30 cellular contexts compared by ENCODE assay signal in the genomic region with DNA sequence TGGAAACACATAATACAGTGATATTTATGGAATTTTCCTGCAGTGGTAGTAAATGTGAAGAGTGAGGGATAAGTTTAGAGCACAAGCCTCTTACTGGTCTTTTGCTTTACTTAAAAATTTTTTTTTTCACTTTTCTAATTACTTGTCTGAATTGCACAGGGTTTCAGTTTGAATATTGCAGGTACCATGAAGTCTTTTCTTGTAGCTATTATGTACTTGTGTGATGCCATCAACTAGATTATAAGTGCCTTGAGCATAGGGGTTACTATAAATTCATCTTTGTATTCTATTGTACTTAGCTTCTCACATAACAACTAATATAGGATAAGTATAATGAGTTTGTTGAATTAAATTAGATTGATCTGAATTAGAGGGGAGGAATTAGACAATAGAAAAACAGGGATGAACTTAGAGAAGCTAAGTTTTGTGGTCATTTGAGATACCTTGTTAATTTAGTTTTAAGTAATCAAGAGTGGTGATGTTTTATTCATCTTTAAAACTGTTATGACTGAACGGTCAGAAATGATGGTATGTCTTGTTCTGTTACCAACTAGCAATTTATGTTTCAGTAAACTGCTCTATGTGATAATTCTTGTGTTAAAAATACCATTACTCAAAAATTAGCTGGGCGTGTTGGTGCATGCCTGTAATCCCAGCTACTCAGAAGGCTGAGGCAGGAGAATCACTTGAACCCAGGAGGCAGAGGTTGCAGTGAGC. TPM values are rescaled to one million over a fixed set of nuclear protein-coding genes. Genes with fewer than 3 reads are reported as not detected.
A peak's percentile ranks its signal among the peaks of the same experiment; 100 is the strongest.
DNase-seq lines count a peak whose midpoint lies in the region; ATAC-seq, FAIRE-seq and TF ChIP-seq lines count a peak whose summit lies in the region.
"Had no signal": no experiment of that assay in that cellular context is flagged by ENCODE, and none has a peak within 500 bp of the region (broad histone marks: within the 10 kb centered on the region; RNA-seq: fewer than 3 reads in every experiment).

No MANE protein-coding gene starts in this region.

- peaks cover 25% of the 10 kb centered on the region for H3K4me1 Mint-ChIP-seq in activated CD8-positive, alpha-beta memory T cell treated with anti-CD3 and anti-CD28 coated beads, Interleukin-2, amount 10 ng/mL, durations not matched to agents 7 days and 5 days
- peaks cover 10% of the 10 kb centered on the region for H3K4me1 Mint-ChIP-seq in activated T-helper 17 cell treated with anti-CD3 and anti-CD28 coated beads, Interleukin-2, amount 50 U/mL, for 72 hours

- no peaks in the 10 kb centered on the region for H3K27me3 Mint-ChIP-seq in activated CD8-positive, alpha-beta memory T cell treated with anti-CD3 and anti-CD28 coated beads, Interleukin-2, amount 10 ng/mL, durations not matched to agents 7 days and 5 days
- no peaks in the 10 kb centered on the region for H3K27me3 Mint-ChIP-seq in activated T-helper 17 cell treated with anti-CD3 and anti-CD28 coated beads, Interleukin-2, amount 50 U/mL, for 72 hours
- H3K27me3 Mint-ChIP-seq: activated naive CD8-positive, alpha-beta T cell treated with anti-CD3 and anti-CD28 coated beads for 36 hours; CD4-positive, alpha-beta T cell; naive thymus-derived CD4-positive, alpha-beta T cell had no signal

- no peak for TF ChIP-seq CTCF in lower lobe of right lung (IDR thresholded peaks at IDR 0.05)

- H3K4me1 ChIP-seq in lower lobe of right lung: peaks cover 18% of the 10 kb centered on the region

- no peaks in the 10 kb centered on the region for H3K9me3 ChIP-seq in lower lobe of right lung
- H3K9me3 ChIP-seq: heart right ventricle, sigmoid colon, tibial artery had no signal

- intact Hi-C loops in lower lobe of right lung (cut with DNase I): no loop called here

- peak; percentile 33 for ATAC-seq in activated CD8-positive, alpha-beta memory T cell treated with anti-CD3 and anti-CD28 coated beads, Interleukin-2, amount 10 ng/mL, durations not matched to agents 7 days and 5 days
- ATAC-seq in GM18519 (IDR thresholded peaks at IDR 0.05; ENCODE audit: low FRiP score, unreplicated experiment) (peak; percentile 54), HG02798 (IDR thresholded peaks at IDR 0.05; ENCODE audit: poor library complexity, unreplicated experiment) (peak; percentile 55), GM21723 (IDR thresholded peaks at IDR 0.05; ENCODE audit: unreplicated experiment) (no peak), lower lobe of right lung (no peak)
- peak; percentile 77 for ATAC-seq in activated T-helper 17 cell treated with anti-CD3 and anti-CD28 coated beads, Interleukin-2, amount 50 U/mL, for 72 hours (replicated peaks)
- ATAC-seq: heart right ventricle; naive thymus-derived CD4-positive, alpha-beta T cell; PC-3; WTC11 had no signal

- H3K27me3 ChIP-seq in lower lobe of right lung (ENCODE audit: low read depth): no peaks in the 10 kb centered on the region
- H3K27me3 ChIP-seq: heart right ventricle, sigmoid colon, tibial artery had no signal

- H3K4me3 ChIP-seq in lower lobe of right lung: no peak overlapping the region
- H3K4me3 ChIP-seq: heart right ventricle, lung, sigmoid colon, SK-N-MC, tibial artery had no signal

- no peaks in the 10 kb centered on the region for H3K36me3 ChIP-seq in lower lobe of right lung
- H3K36me3 ChIP-seq: heart right ventricle, sigmoid colon, tibial artery had no signal

- H3K36me3 Mint-ChIP-seq in activated CD8-positive, alpha-beta memory T cell treated with anti-CD3 and anti-CD28 coated beads, Interleukin-2, amount 10 ng/mL, durations not matched to agents 7 days and 5 days: peaks cover 25% of the 10 kb centered on the region
- H3K36me3 Mint-ChIP-seq in activated T-helper 17 cell treated with anti-CD3 and anti-CD28 coated beads, Interleukin-2, amount 50 U/mL, for 72 hours (ENCODE audit: low read depth): peaks cover 2% of the 10 kb centered on the region
- H3K36me3 Mint-ChIP-seq: WTC11 had no signal

- no peak overlapping the region for H3K27ac Mint-ChIP-seq in activated CD8-positive, alpha-beta memory T cell treated with anti-CD3 and anti-CD28 coated beads, Interleukin-2, amount 10 ng/mL, durations not matched to agents 7 days and 5 days
- no peak overlapping the region for H3K27ac Mint-ChIP-seq in activated T-helper 17 cell treated with anti-CD3 and anti-CD28 coated beads, Interleukin-2, amount 50 U/mL, for 72 hours
- H3K27ac Mint-ChIP-seq: activated naive CD8-positive, alpha-beta T cell treated with anti-CD3 and anti-CD28 coated beads for 36 hours; CD4-positive, alpha-beta T cell; naive thymus-derived CD4-positive, alpha-beta T cell; WTC11 had no signal

- no peak for DNase-seq in activated CD8-positive, alpha-beta memory T cell treated with anti-CD3 and anti-CD28 coated beads, Interleukin-2, amount 10 ng/mL, durations not matched to agents 7 days and 5 days
- no peak for DNase-seq in activated CD8-positive, alpha-beta memory T cell treated with anti-CD3 and anti-CD28 coated beads, Interleukin-2, amount 50 U/mL, for 48 hours
- no peak for DNase-seq in GM19239 (ENCODE audit: insufficient read length, low spot score)
- no peak for DNase-seq in lower lobe of right lung
- DNase-seq: activated CD4-positive, alpha-beta T cell treated with anti-CD3 and anti-CD28 coated beads, Interleukin-2, amount 50 U/mL, for 4 hours; activated effector memory CD4-positive, alpha-beta T cell treated with Interleukin-2 at 50 U/mL for 16 hours; activated naive CD8-positive, alpha-beta T cell treated with anti-CD3 and anti-CD28 coated beads for 36 hours; AML-193; aorta; CD4-positive, alpha-beta T cell; GOT3; heart right ventricle; IMR-90; naive thymus-derived CD4-positive, alpha-beta T cell; NCI-H1694 treated with DMSO at 0.1 percent for 48 hours; NCI-H526 treated with DMSO at 0.1 percent for 48 hours; nucleus accumbens; PC-3; sigmoid colon; stimulated activated CD4-positive, alpha-beta T cell treated with anti-CD3 and anti-CD28 coated beads, Interleukin-12 subunit alpha, Interleukin-12 subunit beta, amount 100 ng/mL, for 4 hours; stimulated activated CD4-positive, alpha-beta T cell treated with anti-CD3 and anti-CD28 coated beads, Interleukin-2, amount 100 ng/mL, for 48 hours; T-helper 1 cell; tibial artery had no signal

- no peaks in the 10 kb centered on the region for H3K9me3 Mint-ChIP-seq in activated CD8-positive, alpha-beta memory T cell treated with anti-CD3 and anti-CD28 coated beads, Interleukin-2, amount 10 ng/mL, durations not matched to agents 7 days and 5 days (ENCODE audit: low read depth)
- H3K9me3 Mint-ChIP-seq in activated T-helper 17 cell treated with anti-CD3 and anti-CD28 coated beads, Interleukin-2, amount 50 U/mL, for 72 hours: no peaks in the 10 kb centered on the region
- H3K9me3 Mint-ChIP-seq: CD4-positive, alpha-beta T cell; naive thymus-derived CD4-positive, alpha-beta T cell; WTC11 had no signal

- H3K4me3 Mint-ChIP-seq in activated CD8-positive, alpha-beta memory T cell treated with anti-CD3 and anti-CD28 coated beads, Interleukin-2, amount 10 ng/mL, durations not matched to agents 7 days and 5 days: no peak overlapping the region
- no peak overlapping the region for H3K4me3 Mint-ChIP-seq in activated T-helper 17 cell treated with anti-CD3 and anti-CD28 coated beads, Interleukin-2, amount 50 U/mL, for 72 hours
- H3K4me3 Mint-ChIP-seq: activated naive CD8-positive, alpha-beta T cell treated with anti-CD3 and anti-CD28 coated beads for 36 hours; CD4-positive, alpha-beta T cell; naive thymus-derived CD4-positive, alpha-beta T cell; WTC11 had no signal

- FAIRE-seq in GM19239 (lab: Jason Lieb, UNC): no peak

- CTCF ChIA-PET in activated CD8-positive, alpha-beta memory T cell treated with anti-CD3 and anti-CD28 coated beads, Interleukin-2, amount 10 ng/mL, durations not matched to agents 7 days and 5 days (lab: Charles Lee): no interaction called here

- no peak overlapping the region for H3K27ac ChIP-seq in lower lobe of right lung
- H3K27ac ChIP-seq: heart right ventricle, sigmoid colon, SK-N-MC, tibial artery had no signal

RNA-seq across cellular contexts. Expression of a gene that starts 42.1 kb away (rescaled TPM):
- 10 to 100 TPM; 18.3 to 22.9 TPM for total RNA-seq in activated CD8-positive, alpha-beta memory T cell treated with anti-CD3 and anti-CD28 coated beads, Interleukin-2, amount 10 ng/mL, durations not matched to agents 7 days and 5 days
- total RNA-seq in activated T-helper 17 cell treated with anti-CD3 and anti-CD28 coated beads, Interleukin-2, amount 50 U/mL, for 72 hours: 10 to 100 TPM; 21.4 to 27.4 TPM
- 30.2 TPM for total RNA-seq in lower lobe of right lung

Comparison
In these comparisons a context has a peak if more than half of its experiments do, and no peak if none do; other contexts are left out.
1. ATAC-seq: peak in activated CD8-positive, alpha-beta memory T cell treated with anti-CD3 and anti-CD28 coated beads, Interleukin-2, amount 10 ng/mL, durations not matched to agents 7 days and 5 days (single experiment), GM18519 (single experiment), HG02798 (single experiment) and activated T-helper 17 cell treated with anti-CD3 and anti-CD28 coated beads, Interleukin-2, amount 50 U/mL, for 72 hours (single experiment); none in GM21723 (single experiment) and lower lobe of right lung (0 of 2).